ENCODE assay signal across 17 cellular contexts in the genomic region with DNA sequence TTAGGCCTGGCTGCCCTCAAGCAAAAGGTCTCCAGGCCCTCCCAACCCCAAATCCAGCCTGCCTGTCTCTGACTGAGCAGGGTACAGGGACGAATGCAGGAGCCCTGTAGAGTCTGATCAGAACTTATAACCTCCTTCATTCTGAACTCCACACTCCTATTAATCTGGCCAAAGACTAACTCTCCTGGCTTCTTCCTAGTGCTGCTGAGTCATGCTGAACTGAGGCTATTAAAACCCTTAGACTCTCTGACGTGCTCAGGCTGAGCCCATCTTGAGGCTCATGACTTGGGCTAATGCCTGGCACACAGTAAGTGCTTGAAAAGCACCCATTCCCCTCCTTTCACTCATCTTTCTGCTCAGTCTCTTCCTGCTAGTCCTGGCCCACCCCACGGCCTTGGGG.
A peak's percentile ranks its signal among the peaks of the same experiment; 100 is the strongest.
DNase-seq lines count a peak whose midpoint lies in the region; ATAC-seq and TF ChIP-seq lines count a peak whose summit lies in the region.
"Had no signal": no experiment of that assay in that cellular context is flagged by ENCODE, and none has a peak within 500 bp of the region (broad histone marks: within the 10 kb centered on the region; RNA-seq: fewer than 3 reads in every experiment).

No MANE protein-coding gene starts in this region.

- TF ChIP-seq CTCF in DOHH2 (IDR thresholded peaks at IDR 0.05; ENCODE audit: low read depth, low read length, poor library complexity, severe bottlenecking) = no peak
- TF ChIP-seq CTCF in KMS-11 (conservative IDR thresholded peaks at IDR 0.05; ENCODE audit: low read depth, low read length) = no peak
- TF ChIP-seq CTCF in suprapubic skin (IDR thresholded peaks at IDR 0.05) = no peak
- TF ChIP-seq CTCF in GM10266 (IDR thresholded peaks at IDR 0.05; ENCODE audit: control insufficient read depth, insufficient read depth, low read depth, missing control alignments) = no peak

- no peak overlapping the region for H3K4ac ChIP-seq in mesendoderm (ENCODE audit: low read depth, low read length)

- H2BK120ac ChIP-seq in mesendoderm (ENCODE audit: low read depth, low read length) = no peak overlapping the region

- intact Hi-C loops in activated T-helper 1 cell treated with anti-CD3 and anti-CD28 coated beads, Interleukin-12 subunit alpha, Interleukin-12 subunit beta, Interleukin-2, Interleukin-4 antibody, amounts not matched to agents 30 ng/mL and 10 ng/mL and 1 ng/mL, durations not matched to agents 14 hours and 24 hours and 36 hours (cut with micrococcal nuclease) = no loop called here

- no peaks in the 10 kb centered on the region for H3K27me3 Mint-ChIP-seq in activated T-helper 1 cell treated with anti-CD3 and anti-CD28 coated beads, Interleukin-12 subunit alpha, Interleukin-12 subunit beta, Interleukin-2, Interleukin-4 antibody, amounts not matched to agents 30 ng/mL and 10 ng/mL and 1 ng/mL, durations not matched to agents 14 hours and 24 hours and 36 hours (ENCODE audit: insufficient read depth)
- H3K27me3 Mint-ChIP-seq: activated CD4-positive, alpha-beta T cell treated with anti-CD3 and anti-CD28 coated beads, Interleukin-2, amount 10 ng/mL, durations not matched to agents 7 days and 5 days; memory B cell had no signal

- no peak overlapping the region for H2AFZ ChIP-seq in KMS-11 (ENCODE audit: low read depth)

- H2BK15ac ChIP-seq in mesendoderm (replicated peaks; ENCODE audit: low read depth) = no peak overlapping the region

- H3F3A ChIP-seq in DOHH2 (ENCODE audit: control insufficient read depth, insufficient read depth) = peaks cover 27% of the 10 kb centered on the region

- peak overlapping the region; percentile 73 to 97 for H3K27ac Mint-ChIP-seq in activated naive CD4-positive, alpha-beta T cell treated with anti-CD3 and anti-CD28 coated beads, Interleukin-2, amount 50 U/mL, for 72 hours
- H3K27ac Mint-ChIP-seq in activated T-helper 1 cell treated with anti-CD3 and anti-CD28 coated beads, Interleukin-12 subunit alpha, Interleukin-12 subunit beta, Interleukin-2, Interleukin-4 antibody, amounts not matched to agents 30 ng/mL and 10 ng/mL and 1 ng/mL, durations not matched to agents 14 hours and 24 hours and 36 hours = no peak overlapping the region

- no peak for ATAC-seq in activated naive CD4-positive, alpha-beta T cell treated with anti-CD3 and anti-CD28 coated beads, Interleukin-2, amount 50 U/mL, for 72 hours

- no peak for TF ChIP-seq POLR2A in suprapubic skin (IDR thresholded peaks at IDR 0.05)

- H3K36me3 ChIP-seq in DOHH2 (ENCODE audit: control insufficient read depth, low read length) (peaks cover 100% of the 10 kb centered on the region), KMS-11 (ENCODE audit: insufficient read depth) (no peaks in the 10 kb centered on the region), mesendoderm (ENCODE audit: control insufficient read depth, insufficient read depth, low read length) (no peaks in the 10 kb centered on the region), suprapubic skin (peaks cover 9% of the 10 kb centered on the region)

- H3K9me3 Mint-ChIP-seq in activated naive CD4-positive, alpha-beta T cell treated with anti-CD3 and anti-CD28 coated beads, Interleukin-2, amount 50 U/mL, for 72 hours = no peaks in the 10 kb centered on the region
- H3K9me3 Mint-ChIP-seq in activated T-helper 1 cell treated with anti-CD3 and anti-CD28 coated beads, Interleukin-12 subunit alpha, Interleukin-12 subunit beta, Interleukin-2, Interleukin-4 antibody, amounts not matched to agents 30 ng/mL and 10 ng/mL and 1 ng/mL, durations not matched to agents 14 hours and 24 hours and 36 hours = no peaks in the 10 kb centered on the region
- H3K9me3 Mint-ChIP-seq: activated CD4-positive, alpha-beta T cell treated with anti-CD3 and anti-CD28 coated beads, Interleukin-2, amount 10 ng/mL, durations not matched to agents 7 days and 5 days; memory B cell had no signal

- no peak overlapping the region for H2BK5ac ChIP-seq in mesendoderm (ENCODE audit: low read length)

- TF ChIP-seq EP300 in suprapubic skin (IDR thresholded peaks at IDR 0.05) = no peak

- no peak overlapping the region for H2AK5ac ChIP-seq in mesendoderm (ENCODE audit: low read length)

- no peaks in the 10 kb centered on the region for H3K79me2 ChIP-seq in DOHH2 (ENCODE audit: control insufficient read depth, low read length)
- no peaks in the 10 kb centered on the region for H3K79me2 ChIP-seq in KMS-11 (ENCODE audit: insufficient read depth, low read depth)
- H3K79me2 ChIP-seq in mesendoderm (ENCODE audit: control insufficient read depth, insufficient read depth, low read length) = no peaks in the 10 kb centered on the region

- no peak for DNase-seq in activated naive CD4-positive, alpha-beta T cell treated with anti-CD3 and anti-CD28 coated beads, Interleukin-2, amount 50 U/mL, for 72 hours (ENCODE audit: low spot score in 2 of 2)
- DNase-seq in mesendoderm = peak; percentile 14
- no peak for DNase-seq in suprapubic skin (ENCODE audit: low spot score in 2 of 2)
- DNase-seq in GM10266 (ENCODE audit: extremely low spot score) = no peak
- no peak for DNase-seq in activated T-helper 1 cell treated with anti-CD3 and anti-CD28 coated beads, Interleukin-12 subunit alpha, Interleukin-12 subunit beta, Interleukin-2, Interleukin-4 antibody, amounts not matched to agents 30 ng/mL and 10 ng/mL and 1 ng/mL, durations not matched to agents 14 hours and 24 hours and 36 hours (ENCODE audit: low spot score)
- DNase-seq in stimulated activated CD4-positive, alpha-beta T cell treated with anti-CD3 and anti-CD28 coated beads, Interleukin-2, amount 100 ng/mL, for 24 hours = no peak
- DNase-seq: activated CD4-positive, alpha-beta T cell treated with anti-CD3 and anti-CD28 coated beads, Interleukin-2, amount 10 ng/mL, durations not matched to agents 7 days and 5 days; Caco-2; esophagus squamous epithelium; NCI-H1048; NCI-H2227 treated with DMSO at 0.1 percent for 48 hours; nucleus accumbens; small intestine; testis had no signal

- no peaks in the 10 kb centered on the region for H3K9me3 ChIP-seq in DOHH2 (ENCODE audit: control insufficient read depth, insufficient read depth, low read length)
- H3K9me3 ChIP-seq in suprapubic skin = no peaks in the 10 kb centered on the region
- H3K9me3 ChIP-seq: Caco-2, esophagus squamous epithelium, testis had no signal

- H4K20me1 ChIP-seq in DOHH2 (ENCODE audit: control insufficient read depth, insufficient read depth, low read depth, low read length) (no peaks in the 10 kb centered on the region), KMS-11 (ENCODE audit: insufficient read depth) (no peaks in the 10 kb centered on the region)

- no peak overlapping the region for H4K8ac ChIP-seq in mesendoderm (ENCODE audit: low read depth, low read length)

- no peaks in the 10 kb centered on the region for H3K4me1 Mint-ChIP-seq in activated T-helper 1 cell treated with anti-CD3 and anti-CD28 coated beads, Interleukin-12 subunit alpha, Interleukin-12 subunit beta, Interleukin-2, Interleukin-4 antibody, amounts not matched to agents 30 ng/mL and 10 ng/mL and 1 ng/mL, durations not matched to agents 14 hours and 24 hours and 36 hours (ENCODE audit: low read depth)
- H3K4me1 Mint-ChIP-seq: activated CD4-positive, alpha-beta T cell treated with anti-CD3 and anti-CD28 coated beads, Interleukin-2, amount 10 ng/mL, durations not matched to agents 7 days and 5 days had no signal

- H3K4me1 ChIP-seq in DOHH2 (ENCODE audit: control insufficient read depth, low read length) = peaks cover 99% of the 10 kb centered on the region
- peaks cover 62% of the 10 kb centered on the region for H3K4me1 ChIP-seq in KMS-11 (ENCODE audit: low read depth, poor library complexity, severe bottlenecking)
- H3K4me1 ChIP-seq in mesendoderm (ENCODE audit: control insufficient read depth, low read depth, low read length) = no peaks in the 10 kb centered on the region
- H3K4me1 ChIP-seq in suprapubic skin = no peaks in the 10 kb centered on the region
- H3K4me1 ChIP-seq: Caco-2, esophagus squamous epithelium, testis had no signal

- no peaks in the 10 kb centered on the region for H3K9me2 ChIP-seq in DOHH2 (replicated peaks; ENCODE audit: control insufficient read depth, low read length)

- no peak overlapping the region for H4K5ac ChIP-seq in mesendoderm (ENCODE audit: low read length)

- H3K56ac ChIP-seq in mesendoderm (ENCODE audit: low read length) = no peak overlapping the region

- H3K4me3 Mint-ChIP-seq in activated T-helper 1 cell treated with anti-CD3 and anti-CD28 coated beads, Interleukin-12 subunit alpha, Interleukin-12 subunit beta, Interleukin-2, Interleukin-4 antibody, amounts not matched to agents 30 ng/mL and 10 ng/mL and 1 ng/mL, durations not matched to agents 14 hours and 24 hours and 36 hours = no peak overlapping the region
- H3K4me3 Mint-ChIP-seq: activated CD4-positive, alpha-beta T cell treated with anti-CD3 and anti-CD28 coated beads, Interleukin-2, amount 10 ng/mL, durations not matched to agents 7 days and 5 days; memory B cell had no signal

- H3K27ac ChIP-seq in DOHH2 (ENCODE audit: low read depth, low read length) = peak overlapping the region; percentile 33
- H3K27ac ChIP-seq in KMS-11 = peak overlapping the region; percentile 35; the same call in 1 of the 2 replicates
- H3K27ac ChIP-seq in mesendoderm (ENCODE audit: low read depth, low read length) = no peak overlapping the region
- no peak overlapping the region for H3K27ac ChIP-seq in suprapubic skin
- H3K27ac ChIP-seq: esophagus squamous epithelium, testis had no signal

- H3K23ac ChIP-seq in mesendoderm (ENCODE audit: low read length) = no peak overlapping the region

- H3K27me3 ChIP-seq in DOHH2 (ENCODE audit: control insufficient read depth, low read length) (no peaks in the 10 kb centered on the region), KMS-11 (ENCODE audit: insufficient read depth, low read depth) (no peaks in the 10 kb centered on the region), mesendoderm (ENCODE audit: insufficient read depth, low read length, poor library complexity) (no peaks in the 10 kb centered on the region), suprapubic skin (no peaks in the 10 kb centered on the region)
- H3K27me3 ChIP-seq: esophagus squamous epithelium, testis had no signal

- no CpG with 5 or more reads among the region's 3 CpGs for WGBS in mesendoderm (ENCODE audit: extremely low coverage, insufficient coverage, low lambda C conversion rate)
- 86% methylated on average over 3 of the region's 3 CpGs for WGBS in suprapubic skin

- no peak overlapping the region for H3K18ac ChIP-seq in mesendoderm (ENCODE audit: low read length)

- H3K4me3 ChIP-seq in DOHH2 (ENCODE audit: low read length) (no peak overlapping the region), KMS-11 (IDR thresholded peaks at IDR 0.05; ENCODE audit: insufficient read depth, low read depth, low read length) (no peak overlapping the region), mesendoderm (ENCODE audit: low read length) (no peak overlapping the region), suprapubic skin (no peak overlapping the region)
- H3K4me3 ChIP-seq: esophagus squamous epithelium, testis had no signal

- H3K9ac ChIP-seq in KMS-11 (no peak overlapping the region), mesendoderm (ENCODE audit: low read length) (no peak overlapping the region)

- H3K4me2 ChIP-seq in DOHH2 (ENCODE audit: low read length) (peak overlapping the region; percentile 52), KMS-11 (no peak overlapping the region), mesendoderm (ENCODE audit: low read length) (no peak overlapping the region)

- H3K36me3 Mint-ChIP-seq in activated naive CD4-positive, alpha-beta T cell treated with anti-CD3 and anti-CD28 coated beads, Interleukin-2, amount 50 U/mL, for 72 hours = peaks cover 5 to 10% of the 10 kb centered on the region in 2 donors
- peaks cover 44% of the 10 kb centered on the region for H3K36me3 Mint-ChIP-seq in activated T-helper 1 cell treated with anti-CD3 and anti-CD28 coated beads, Interleukin-12 subunit alpha, Interleukin-12 subunit beta, Interleukin-2, Interleukin-4 antibody, amounts not matched to agents 30 ng/mL and 10 ng/mL and 1 ng/mL, durations not matched to agents 14 hours and 24 hours and 36 hours (ENCODE audit: low read depth)

- H3K79me1 ChIP-seq in mesendoderm (ENCODE audit: low read length) = no peaks in the 10 kb centered on the region

Comparison
In these comparisons a context has a peak if more than half of its experiments do, and no peak if none do; other contexts are left out.
1. H3K27ac ChIP-seq: peak in DOHH2 (single experiment) and KMS-11 (single experiment); none in mesendoderm (single experiment) and suprapubic skin (single experiment).